ENCODE assay signal across 8 cellular contexts in the genomic region with DNA sequence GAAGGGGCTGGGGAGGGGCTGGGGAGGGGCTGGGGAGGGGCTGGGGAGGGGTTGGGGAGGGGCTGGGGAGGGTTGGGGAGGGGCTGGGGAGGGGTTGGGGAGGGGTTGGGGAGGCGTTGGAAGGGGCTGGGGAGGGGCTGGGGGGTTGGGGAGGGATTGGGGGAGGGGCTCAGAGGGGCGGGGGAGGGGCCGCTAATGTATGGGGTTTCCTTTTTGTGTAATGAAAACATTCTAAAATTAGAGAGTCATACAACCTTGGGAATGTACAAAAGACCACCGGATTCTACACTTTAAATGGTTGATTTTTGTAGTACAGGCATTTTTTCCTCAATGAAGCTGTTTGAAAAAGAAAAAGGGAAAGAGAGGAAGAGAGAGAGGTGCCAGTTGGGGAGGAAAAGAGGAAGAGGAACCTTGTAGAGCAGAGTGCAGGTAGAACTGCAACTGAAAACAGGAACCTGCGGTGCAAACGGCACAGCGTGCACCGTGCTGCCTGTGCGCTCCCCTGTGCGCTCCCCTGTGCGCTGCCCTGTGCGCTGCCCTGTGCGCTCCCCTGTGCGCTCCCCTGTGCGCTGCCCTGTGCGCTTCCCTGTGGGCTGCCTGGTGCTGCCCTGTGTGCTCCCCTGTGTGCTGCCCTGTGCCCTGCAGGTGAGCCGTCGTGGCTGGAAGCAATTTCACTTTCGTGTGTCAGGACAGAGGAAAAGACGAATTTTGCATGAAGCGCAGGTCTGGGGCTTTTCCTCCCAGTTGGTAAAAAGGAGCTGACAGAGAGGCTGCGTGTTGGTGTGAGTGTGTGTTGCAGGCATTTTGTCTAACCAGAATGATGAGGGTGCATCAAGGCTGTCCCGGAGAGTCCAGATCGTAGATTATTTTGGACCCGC. TPM values are rescaled to one million over a fixed set of nuclear protein-coding genes. Genes with fewer than 3 reads are reported as not detected.
A peak's percentile ranks its signal among the peaks of the same experiment; 100 is the strongest.
DNase-seq lines count a peak whose midpoint lies in the region; ATAC-seq and TF ChIP-seq lines count a peak whose summit lies in the region.

No MANE protein-coding gene starts in this region.

- POLR2A ChIA-PET in CD8-positive, alpha-beta T cell (lab: Charles Lee): no interaction called here

- peaks cover 40% of the 10 kb centered on the region for H3K27me3 Mint-ChIP-seq in CD8-positive, alpha-beta T cell (ENCODE audit: low read depth)

- H3K36me3 ChIP-seq in CD8-positive, alpha-beta T cell (ENCODE audit: insufficient read depth, low read length): no peaks in the 10 kb centered on the region

- ATAC-seq in CD8-positive, alpha-beta T cell: peak; percentile 72
- ATAC-seq in GM21381 (IDR thresholded peaks at IDR 0.05; ENCODE audit: unreplicated experiment): peak; percentile 83
- no peak for ATAC-seq in GM18861 (IDR thresholded peaks at IDR 0.05; ENCODE audit: unreplicated experiment)
- ATAC-seq in GM19324 (IDR thresholded peaks at IDR 0.05; ENCODE audit: low FRiP score, unreplicated experiment): no peak

- peaks cover 20% of the 10 kb centered on the region for H3K4me1 Mint-ChIP-seq in CD8-positive, alpha-beta T cell (ENCODE audit: low read depth)

- H3K36me3 Mint-ChIP-seq in CD8-positive, alpha-beta T cell: no peaks in the 10 kb centered on the region

- no peaks in the 10 kb centered on the region for H3K27me3 ChIP-seq in CD8-positive, alpha-beta T cell (ENCODE audit: insufficient read depth, low read length)

- no peak for TF ChIP-seq CTCF in CD8-positive, alpha-beta T cell (IDR thresholded peaks at IDR 0.05)

- no peaks in the 10 kb centered on the region for H3K9me3 ChIP-seq in CD8-positive, alpha-beta T cell (ENCODE audit: low read length)

- peak overlapping the region; percentile 75 for H3K4me3 Mint-ChIP-seq in CD8-positive, alpha-beta T cell

- CTCF ChIA-PET in CD8-positive, alpha-beta T cell (lab: Charles Lee): no interaction called here

- H3K27ac ChIP-seq in CD8-positive, alpha-beta T cell (ENCODE audit: low read depth, low read length): no peak overlapping the region

- intact Hi-C loops in CD8-positive, alpha-beta T cell (cut with DNase I, micrococcal nuclease): no loop called here

- peaks cover 15% of the 10 kb centered on the region for H3K4me1 ChIP-seq in CD8-positive, alpha-beta T cell (ENCODE audit: insufficient read depth, low read length)

- peak overlapping the region; percentile 52 for H3K4me3 ChIP-seq in CD8-positive, alpha-beta T cell (ENCODE audit: low read depth, low read length)

- DNase-seq in CD8-positive, alpha-beta T cell: no peak
- peak; percentile 87 for DNase-seq in NAMALWA (ENCODE audit: low spot score)
- peak; percentile 91 for DNase-seq in germinal center (ENCODE audit: low spot score)
- no peak for DNase-seq in central memory CD4-positive, alpha-beta T cell
- DNase-seq in NCI-H1417 treated with DMSO at 0.1 percent for 48 hours (lab: John Stamatoyannopoulos, UW): no peak

- H3K9me3 Mint-ChIP-seq in CD8-positive, alpha-beta T cell: no peaks in the 10 kb centered on the region

- H3K27ac Mint-ChIP-seq in CD8-positive, alpha-beta T cell: peak overlapping the region; percentile 61

RNA-seq across cellular contexts. Expression of gene METRNL, which starts 40.8 kb away (rescaled TPM):
- 100 to 1,000 TPM; 153 to 158 TPM for total RNA-seq in CD8-positive, alpha-beta T cell

Comparison
In these comparisons a context has a peak if more than half of its experiments do, and no peak if none do; other contexts are left out.
1. ATAC-seq: peak in CD8-positive, alpha-beta T cell (single experiment) and GM21381 (single experiment); none in GM18861 (single experiment) and GM19324 (single experiment).
2. DNase-seq: peak in NAMALWA (single experiment) and germinal center (single experiment); none in CD8-positive, alpha-beta T cell (0 of 7), central memory CD4-positive, alpha-beta T cell (single experiment) and NCI-H1417 treated with DMSO at 0.1 percent for 48 hours (single experiment).